ENCODE assay signal across 32 cellular contexts in genomic region chrX:40880712-40881111, GRCh38.
"Had no signal": no experiment of that assay in that cellular context is flagged by ENCODE, and none has a peak within 500 bp of the region (broad histone marks: within the 10 kb centered on the region; RNA-seq: fewer than 3 reads in every experiment).

No MANE protein-coding gene starts in this region.

- H3K27me3 Mint-ChIP-seq: activated CD4-positive, alpha-beta memory T cell treated with anti-CD3 and anti-CD28 coated beads, Interleukin-2, amount 10 ng/mL, durations not matched to agents 7 days and 5 days; activated CD8-positive, alpha-beta memory T cell treated with anti-CD3 and anti-CD28 coated beads, Interleukin-2, amount 10 ng/mL, durations not matched to agents 7 days and 5 days; activated naive CD4-positive, alpha-beta T cell treated with anti-CD3 and anti-CD28 coated beads, Interleukin-2, amount 50 U/mL, for 24 hours; central memory CD8-positive, alpha-beta T cell had no signal

- H3K27ac Mint-ChIP-seq: activated B cell treated with CpG ODN at 0.5 μM for 24 hours; activated CD4-positive, alpha-beta memory T cell treated with anti-CD3 and anti-CD28 coated beads, Interleukin-2, amount 10 ng/mL, durations not matched to agents 7 days and 5 days; activated CD8-positive, alpha-beta memory T cell treated with anti-CD3 and anti-CD28 coated beads, Interleukin-2, amount 10 ng/mL, durations not matched to agents 7 days and 5 days; T-helper 1 cell treated with Interleukin-12 subunit alpha and Interleukin-12 subunit beta and Interleukin-4 antibody, amounts not matched to agents 30 μg/mL and 1 μg/mL, for 36 hours; T-helper 2 cell treated with Interferon-gamma antibody and Interleukin-4, amounts not matched to agents 5 μg/mL and 100 μg/mL, for 36 hours had no signal

- H3K27ac ChIP-seq: cardiac muscle cell, SJSA1 had no signal

- ATAC-seq: activated CD8-positive, alpha-beta memory T cell treated with anti-CD3 and anti-CD28 coated beads, Interleukin-2, amount 10 ng/mL, durations not matched to agents 7 days and 5 days; Panc1 had no signal

- H3K27me3 ChIP-seq: cardiac muscle cell, MG63, SJSA1 had no signal

- H3K36me3 ChIP-seq: cardiac muscle cell, MG63, SJSA1 had no signal

- H3K9me3 ChIP-seq: MG63, SJSA1, SK-N-SH had no signal

- H3K4me3 ChIP-seq: cardiac muscle cell, MG63, SJSA1 had no signal

- H3K9me3 Mint-ChIP-seq: activated B cell treated with CpG ODN at 0.5 μM for 24 hours; activated CD4-positive, alpha-beta memory T cell treated with anti-CD3 and anti-CD28 coated beads, Interleukin-2, amount 10 ng/mL, durations not matched to agents 7 days and 5 days; activated naive CD4-positive, alpha-beta T cell treated with anti-CD3 and anti-CD28 coated beads, Interleukin-2, amount 50 U/mL, for 24 hours; central memory CD8-positive, alpha-beta T cell; T-helper 1 cell treated with Interleukin-12 subunit alpha and Interleukin-12 subunit beta and Interleukin-4 antibody, amounts not matched to agents 30 μg/mL and 1 μg/mL, for 36 hours; T-helper 2 cell treated with Interferon-gamma antibody and Interleukin-4, amounts not matched to agents 5 μg/mL and 100 μg/mL, for 36 hours had no signal

- H3K36me3 Mint-ChIP-seq: activated CD8-positive, alpha-beta memory T cell treated with anti-CD3 and anti-CD28 coated beads, Interleukin-2, amount 10 ng/mL, durations not matched to agents 7 days and 5 days; activated naive CD4-positive, alpha-beta T cell treated with anti-CD3 and anti-CD28 coated beads, Interleukin-2, amount 50 U/mL, for 24 hours had no signal

- H3K9ac ChIP-seq: SK-N-SH had no signal

- H3K4me3 Mint-ChIP-seq: activated B cell treated with CpG ODN at 0.5 μM for 24 hours; activated CD4-positive, alpha-beta memory T cell treated with anti-CD3 and anti-CD28 coated beads, Interleukin-2, amount 10 ng/mL, durations not matched to agents 7 days and 5 days; activated CD8-positive, alpha-beta memory T cell treated with anti-CD3 and anti-CD28 coated beads, Interleukin-2, amount 10 ng/mL, durations not matched to agents 7 days and 5 days; activated naive CD4-positive, alpha-beta T cell treated with anti-CD3 and anti-CD28 coated beads, Interleukin-2, amount 50 U/mL, for 24 hours; central memory CD8-positive, alpha-beta T cell; T-helper 1 cell treated with Interleukin-12 subunit alpha and Interleukin-12 subunit beta and Interleukin-4 antibody, amounts not matched to agents 30 μg/mL and 1 μg/mL, for 36 hours; T-helper 2 cell treated with Interferon-gamma antibody and Interleukin-4, amounts not matched to agents 5 μg/mL and 100 μg/mL, for 36 hours had no signal

- DNase-seq: activated B cell treated with CpG ODN at 0.5 μM for 24 hours; activated CD4-positive, alpha-beta memory T cell treated with anti-CD3 and anti-CD28 coated beads, Interleukin-2, amount 10 ng/mL, durations not matched to agents 7 days and 5 days; activated CD4-positive, alpha-beta T cell treated with anti-CD3 and anti-CD28 coated beads for 1 hour; activated CD4-positive, alpha-beta T cell treated with anti-CD3 and anti-CD28 coated beads for 48 hours; activated CD8-positive, alpha-beta memory T cell treated with anti-CD3 and anti-CD28 coated beads for 24 hours; activated CD8-positive, alpha-beta memory T cell treated with anti-CD3 and anti-CD28 coated beads, Interleukin-2, amount 10 ng/mL, durations not matched to agents 7 days and 5 days; activated CD8-positive, alpha-beta memory T cell treated with anti-CD3 and anti-CD28 coated beads, Interleukin-2, amount 50 U/mL, for 48 hours; activated effector memory CD4-positive, alpha-beta T cell treated with anti-CD3 and anti-CD28 coated beads, Interleukin-2, amount 50 U/mL, for 16 hours; activated naive CD4-positive, alpha-beta T cell treated with Interleukin-2 at 50 U/mL for 16 hours; activated T-cell treated with anti-CD3 and anti-CD28 coated beads, Interleukin-2, amount 50 U/mL, for 48 hours; amniotic stem cell; aorta; Kasumi-1; KG1; MG63; NCI-H1048; NCI-H1105 treated with DMSO at 0.1 percent for 48 hours; NCI-H1436; NCI-H1694; NCI-H1930; NCI-H2081 treated with DMSO at 0.1 percent for 48 hours; NCI-H345; NCI-H524 treated with DMSO at 0.1 percent for 48 hours; SHP77 treated with DMSO at 0.1 percent for 48 hours; SK-N-SH had no signal

- H3K4me1 Mint-ChIP-seq: activated B cell treated with CpG ODN at 0.5 μM for 24 hours; activated CD4-positive, alpha-beta memory T cell treated with anti-CD3 and anti-CD28 coated beads, Interleukin-2, amount 10 ng/mL, durations not matched to agents 7 days and 5 days; activated CD8-positive, alpha-beta memory T cell treated with anti-CD3 and anti-CD28 coated beads, Interleukin-2, amount 10 ng/mL, durations not matched to agents 7 days and 5 days; central memory CD8-positive, alpha-beta T cell had no signal
